Comparison of ENCODE assay signal across 8 cellular contexts in genomic region chr17:17970699-17971430, GRCh38. TPM values are rescaled to one million over a fixed set of nuclear protein-coding genes. Genes with fewer than 3 reads are reported as not detected.
DNase-seq lines count a peak whose midpoint lies in the region; ATAC-seq, FAIRE-seq and TF ChIP-seq lines count a peak whose summit lies in the region.

No MANE protein-coding gene starts in this region.

- peak overlapping the region; percentile 77 to 80 for H3K27ac ChIP-seq in kidney (ENCODE audit: low read depth in 2 of 2, low read length in 2 of 2)
- H3K27ac ChIP-seq in stomach smooth muscle (ENCODE audit: low read length), result peak overlapping the region; percentile 82

- peaks cover 4% of the 10 kb centered on the region for H3K36me3 Mint-ChIP-seq in T-helper 2 cell treated with Interferon-gamma antibody and Interleukin-4, amounts not matched to agents 5 μg/mL and 100 μg/mL, for 36 hours (ENCODE audit: low read depth)
- H3K36me3 Mint-ChIP-seq in activated naive CD8-positive, alpha-beta T cell treated with anti-CD3 and anti-CD28 coated beads for 36 hours, result no peaks in the 10 kb centered on the region

- peaks cover 23% of the 10 kb centered on the region for H3K4me1 Mint-ChIP-seq in T-helper 2 cell treated with Interferon-gamma antibody and Interleukin-4, amounts not matched to agents 5 μg/mL and 100 μg/mL, for 36 hours (ENCODE audit: low read depth)
- peaks cover 43% of the 10 kb centered on the region for H3K4me1 Mint-ChIP-seq in activated naive CD8-positive, alpha-beta T cell treated with anti-CD3 and anti-CD28 coated beads for 36 hours

- peak overlapping the region; percentile 81 to 85 for H3K4me3 ChIP-seq in kidney (ENCODE audit: low read length in 2 of 2)
- peak overlapping the region; percentile 77 to 86 for H3K4me3 ChIP-seq in stomach smooth muscle (ENCODE audit: low read length in 2 of 2)

- H3K36me3 ChIP-seq in kidney (ENCODE audit: control insufficient read depth in 1 of 2, insufficient read depth in 2 of 2, low read length in 2 of 2) (no peaks in the 10 kb centered on the region), stomach smooth muscle (ENCODE audit: control insufficient read depth in 2 of 2, insufficient read depth in 2 of 2, low read length in 2 of 2) (no peaks in the 10 kb centered on the region)

- FAIRE-seq in kidney (lab: Jason Lieb, UNC), result no peak

- ATAC-seq in HG03108 (IDR thresholded peaks at IDR 0.05; ENCODE audit: unreplicated experiment), result no peak

- TF ChIP-seq CTCF in kidney (IDR thresholded peaks at IDR 0.05; ENCODE audit: borderline replicate concordance, extremely low read depth, insufficient read depth), result no peak

- H3K27ac Mint-ChIP-seq in T-helper 2 cell treated with Interferon-gamma antibody and Interleukin-4, amounts not matched to agents 5 μg/mL and 100 μg/mL, for 36 hours, result peak overlapping the region; percentile 60
- H3K27ac Mint-ChIP-seq in activated naive CD8-positive, alpha-beta T cell treated with anti-CD3 and anti-CD28 coated beads for 36 hours, result peak overlapping the region; percentile 69

- no peaks in the 10 kb centered on the region for H3K27me3 ChIP-seq in stomach smooth muscle (ENCODE audit: control insufficient read depth in 1 of 2, insufficient read depth in 2 of 2, low read length in 2 of 2)

- no peaks in the 10 kb centered on the region for H3K9me3 Mint-ChIP-seq in T-helper 2 cell treated with Interferon-gamma antibody and Interleukin-4, amounts not matched to agents 5 μg/mL and 100 μg/mL, for 36 hours
- no peaks in the 10 kb centered on the region for H3K9me3 Mint-ChIP-seq in activated naive CD8-positive, alpha-beta T cell treated with anti-CD3 and anti-CD28 coated beads for 36 hours

- H3K4me1 ChIP-seq in kidney (ENCODE audit: control insufficient read depth in 1 of 2, insufficient read depth in 1 of 2, low read depth in 1 of 2, low read length in 2 of 2) (peaks cover 13 to 19% of the 10 kb centered on the region in 2 donors), stomach smooth muscle (ENCODE audit: control insufficient read depth, insufficient read depth, low read length) (peaks cover 19% of the 10 kb centered on the region)

- DNase-seq in T-helper 2 cell treated with Interferon-gamma antibody and Interleukin-4, amounts not matched to agents 5 μg/mL and 100 μg/mL, for 36 hours (ENCODE audit: low spot score), result no peak
- no peak for DNase-seq in T-helper 2 cell
- DNase-seq in activated naive CD8-positive, alpha-beta T cell treated with anti-CD3 and anti-CD28 coated beads for 36 hours, result no peak
- no peak for DNase-seq in kidney
- no peak for DNase-seq in NCI-H2196 (lab: John Stamatoyannopoulos, UW; ENCODE audit: unreplicated experiment)
- no peak for DNase-seq in activated effector memory CD4-positive, alpha-beta T cell treated with Interleukin-2 at 50 U/mL for 16 hours

- no peaks in the 10 kb centered on the region for H3K27me3 Mint-ChIP-seq in T-helper 2 cell treated with Interferon-gamma antibody and Interleukin-4, amounts not matched to agents 5 μg/mL and 100 μg/mL, for 36 hours (ENCODE audit: low read depth)
- no peaks in the 10 kb centered on the region for H3K27me3 Mint-ChIP-seq in activated naive CD8-positive, alpha-beta T cell treated with anti-CD3 and anti-CD28 coated beads for 36 hours

- H3K9ac ChIP-seq in kidney (ENCODE audit: low read length in 2 of 2), result peak overlapping the region; percentile 83 to 95
- H3K9ac ChIP-seq in stomach smooth muscle (ENCODE audit: low read length in 2 of 2), result peak overlapping the region; percentile 79 to 86

- intact Hi-C loops in kidney (cut with DNase I), result no loop called here

- H3K9me3 ChIP-seq in kidney (ENCODE audit: control insufficient read depth in 1 of 2, low read length in 2 of 2) (no peaks in the 10 kb centered on the region), stomach smooth muscle (ENCODE audit: control insufficient read depth in 2 of 2, low read length in 2 of 2) (no peaks in the 10 kb centered on the region)

- peak overlapping the region; percentile 75 for H3K4me3 Mint-ChIP-seq in T-helper 2 cell treated with Interferon-gamma antibody and Interleukin-4, amounts not matched to agents 5 μg/mL and 100 μg/mL, for 36 hours
- peak overlapping the region; percentile 84 for H3K4me3 Mint-ChIP-seq in activated naive CD8-positive, alpha-beta T cell treated with anti-CD3 and anti-CD28 coated beads for 36 hours

RNA-seq across cellular contexts. Expression of gene TOM1L2, which starts 1.3 kb away (rescaled TPM):
- total RNA-seq in activated naive CD8-positive, alpha-beta T cell treated with anti-CD3 and anti-CD28 coated beads for 36 hours, result 1 to 10 TPM; 8.5 to 9.0 TPM
- total RNA-seq in kidney, result 59.4 TPM
- polyA plus RNA-seq in kidney (ENCODE audit: insufficient read depth, low read depth, low replicate concordance), result 28.2 TPM

RNA-seq across cellular contexts. Expression of gene DRC3, which starts 1.8 kb away (rescaled TPM):
- under 1 TPM; 0.18 to 0.52 TPM for total RNA-seq in activated naive CD8-positive, alpha-beta T cell treated with anti-CD3 and anti-CD28 coated beads for 36 hours
- 17.3 TPM for total RNA-seq in kidney
- polyA plus RNA-seq in kidney (ENCODE audit: insufficient read depth, low read depth, low replicate concordance), result 8.6 TPM

Comparison
In these comparisons a context has a peak if more than half of its experiments do, and no peak if none do; other contexts are left out.
1. RNA of gene DRC3, which starts 1.8 kb away (total RNA-seq): 17.3 TPM in kidney (single experiment); 0.18 to 0.52 TPM in activated naive CD8-positive, alpha-beta T cell treated with anti-CD3 and anti-CD28 coated beads for 36 hours; every median in the first group is over 10 times any median in the second.